In genomic region chr5:79745255-79745654, GRCh38 we compare ENCODE assay signal across 27 cellular contexts.
"Had no signal": no experiment of that assay in that cellular context is flagged by ENCODE, and none has a peak within 500 bp of the region (broad histone marks: within the 10 kb centered on the region; RNA-seq: fewer than 3 reads in every experiment).

No MANE protein-coding gene starts in this region.

- H3K27me3 ChIP-seq: gastrocnemius medialis, hepatocyte, left lung, sigmoid colon, suprapubic skin, transverse colon, upper lobe of right lung, uterus had no signal

- DNase-seq: cortex of kidney; effector CD4-positive, alpha-beta T cell; endodermal cell; foreskin fibroblast; gastrocnemius medialis; head of caudate nucleus; kidney; lower lobe of right lung; naive thymus-derived CD8-positive, alpha-beta T cell; nephron progenitor cell; nucleus accumbens; right cardiac atrium; sigmoid colon; stimulated activated CD4-positive, alpha-beta T cell treated with anti-CD3 and anti-CD28 coated beads, Interleukin-15, amount 100 ng/mL, for 24 hours; stimulated activated CD4-positive, alpha-beta T cell treated with anti-CD3 and anti-CD28 coated beads, Interleukin-4, amount 100 ng/mL, for 1 hour; stimulated activated CD8-positive, alpha-beta memory T cell treated with anti-CD3 and anti-CD28 coated beads, Interleukin-4, amount 100 ng/mL, for 48 hours; stimulated activated naive CD4-positive, alpha-beta T cell; stimulated activated naive CD8-positive, alpha-beta T cell treated with anti-CD3 and anti-CD28 coated beads, Interleukin-15, amount 100 ng/mL, for 72 hours; transverse colon; upper lobe of right lung; uterus had no signal

- H3K9me3 ChIP-seq: gastrocnemius medialis, left lung, lower lobe of right lung, prostate gland, sigmoid colon, suprapubic skin, transverse colon, upper lobe of right lung, uterus had no signal

- H3K27ac ChIP-seq: epithelial cell of prostate, hepatocyte, left lung, lower lobe of right lung, prostate gland, sigmoid colon, suprapubic skin, transverse colon, upper lobe of right lung had no signal

- H3K4me1 ChIP-seq: left lung, lower lobe of right lung, prostate gland, sigmoid colon, suprapubic skin, transverse colon, upper lobe of right lung, uterus had no signal

- FAIRE-seq: kidney had no signal

- ATAC-seq: esophagus mucosa; gastrocnemius medialis; left lung; lower lobe of right lung; naive thymus-derived CD8-positive, alpha-beta T cell; stimulated activated naive CD8-positive, alpha-beta T cell treated with anti-CD3 and anti-CD28 coated beads, Interleukin-15, amount 100 ng/mL, for 72 hours; upper lobe of right lung had no signal

- H3K4me3 ChIP-seq: gastrocnemius medialis, hepatocyte, left lung, lower lobe of right lung, prostate gland, sigmoid colon, suprapubic skin, transverse colon, upper lobe of right lung, uterus had no signal

- H3K36me3 ChIP-seq: left lung, lower lobe of right lung, prostate gland, suprapubic skin, transverse colon, upper lobe of right lung, uterus had no signal
